In genomic region chr1:3857791-3858129, GRCh38 we compare ENCODE assay signal across 8 cellular contexts. TPM values are rescaled to one million over a fixed set of nuclear protein-coding genes. Genes with fewer than 3 reads are reported as not detected.
DNase-seq lines count a peak whose midpoint lies in the region; ATAC-seq and TF ChIP-seq lines count a peak whose summit lies in the region.

No MANE protein-coding gene starts in this region.

- intact Hi-C loops in colonic mucosa (cut with DNase I) = loop anchor here (5.0 kb wide), 1 partner anchor 40 kb away; no protein-coding TSS in a partner anchor

- no peak for ATAC-seq in HG02852 (IDR thresholded peaks at IDR 0.05; ENCODE audit: unreplicated experiment)
- no peak for ATAC-seq in HG02610 (IDR thresholded peaks at IDR 0.05; ENCODE audit: unreplicated experiment)

- no peaks in the 10 kb centered on the region for H3K36me3 ChIP-seq in colonic mucosa
- H3K36me3 ChIP-seq in muscle layer of duodenum (ENCODE audit: control insufficient read depth in 1 of 2, insufficient read depth in 2 of 2, low read length in 2 of 2) = peaks cover 0 to 8% of the 10 kb centered on the region in 2 donors

- H3K27ac ChIP-seq in colonic mucosa = peak overlapping the region; percentile 63
- peak overlapping the region; percentile 16 for H3K27ac ChIP-seq in muscle layer of duodenum (ENCODE audit: low read length)

- TF ChIP-seq CTCF in AG10803 (conservative IDR thresholded peaks at IDR 0.05; ENCODE audit: low read length) (no peak), colonic mucosa (IDR thresholded peaks at IDR 0.05) (no peak)

- H3K4me3 ChIP-seq in AG10803 (ENCODE audit: low read length) (peak overlapping the region; percentile 94), colonic mucosa (peak overlapping the region; percentile 90), muscle layer of duodenum (ENCODE audit: low read depth in 1 of 2, low read length in 2 of 2) (peak overlapping the region; percentile 89 to 94)
- H3K4me3 ChIP-seq in Jurkat, Clone E6-1 (ENCODE audit: low read length) = peak overlapping the region; percentile 84

- H3K4me1 ChIP-seq in colonic mucosa = peaks cover 7% of the 10 kb centered on the region
- peaks cover 8 to 24% of the 10 kb centered on the region in 2 donors for H3K4me1 ChIP-seq in muscle layer of duodenum (ENCODE audit: control insufficient read depth in 1 of 2, insufficient read depth in 2 of 2, low read length in 2 of 2)

- no peaks in the 10 kb centered on the region for H3K9me3 ChIP-seq in colonic mucosa
- no peaks in the 10 kb centered on the region for H3K9me3 ChIP-seq in muscle layer of duodenum (ENCODE audit: control insufficient read depth in 1 of 2, low read length in 2 of 2)

- DNase-seq in AG10803 (ENCODE audit: low read depth) = no peak
- no peak for DNase-seq in Jurkat, Clone E6-1 (ENCODE audit: low read depth, low spot score)
- DNase-seq in colonic mucosa = no peak
- DNase-seq in NAMALWA (ENCODE audit: low spot score) = no peak
- DNase-seq in mucosa of gallbladder (ENCODE audit: low spot score) = no peak

- peak overlapping the region; percentile 81 to 91 for H3K9ac ChIP-seq in colonic mucosa (ENCODE audit: low read depth in 2 of 2, low read length in 2 of 2)

- H3K27me3 ChIP-seq in colonic mucosa (no peaks in the 10 kb centered on the region), muscle layer of duodenum (ENCODE audit: low read depth, low read length) (no peaks in the 10 kb centered on the region)

RNA-seq across cellular contexts. Expression of gene DFFB, which starts 0.5 kb away (rescaled TPM):
- polyA plus RNA-seq in Jurkat, Clone E6-1 (2012; ENCODE audit: insufficient read depth, insufficient read length) = 19.3 TPM
- total RNA-seq in colonic mucosa (10 to 100 TPM in 1 of 2 donors, 1 to 10 TPM in 1; 4.5 to 10.7 TPM), mucosa of gallbladder (9.8 TPM)

RNA-seq across cellular contexts. Expression of gene CEP104, which starts 0.7 kb away (rescaled TPM):
- polyA plus RNA-seq in Jurkat, Clone E6-1 (2012; ENCODE audit: insufficient read depth, insufficient read length) = 55.5 TPM
- total RNA-seq in colonic mucosa = 10 to 100 TPM; 41.1 to 52.7 TPM
- 64.1 TPM for total RNA-seq in mucosa of gallbladder

RNA-seq across cellular contexts. Expression of gene C1orf174, which starts 42.3 kb away (rescaled TPM):
- polyA plus RNA-seq in Jurkat, Clone E6-1 (2012; ENCODE audit: insufficient read depth, insufficient read length) = 40.5 TPM
- total RNA-seq in colonic mucosa = 10 to 100 TPM; 19.4 to 32.8 TPM
- 26.4 TPM for total RNA-seq in mucosa of gallbladder
